In the genomic region with DNA sequence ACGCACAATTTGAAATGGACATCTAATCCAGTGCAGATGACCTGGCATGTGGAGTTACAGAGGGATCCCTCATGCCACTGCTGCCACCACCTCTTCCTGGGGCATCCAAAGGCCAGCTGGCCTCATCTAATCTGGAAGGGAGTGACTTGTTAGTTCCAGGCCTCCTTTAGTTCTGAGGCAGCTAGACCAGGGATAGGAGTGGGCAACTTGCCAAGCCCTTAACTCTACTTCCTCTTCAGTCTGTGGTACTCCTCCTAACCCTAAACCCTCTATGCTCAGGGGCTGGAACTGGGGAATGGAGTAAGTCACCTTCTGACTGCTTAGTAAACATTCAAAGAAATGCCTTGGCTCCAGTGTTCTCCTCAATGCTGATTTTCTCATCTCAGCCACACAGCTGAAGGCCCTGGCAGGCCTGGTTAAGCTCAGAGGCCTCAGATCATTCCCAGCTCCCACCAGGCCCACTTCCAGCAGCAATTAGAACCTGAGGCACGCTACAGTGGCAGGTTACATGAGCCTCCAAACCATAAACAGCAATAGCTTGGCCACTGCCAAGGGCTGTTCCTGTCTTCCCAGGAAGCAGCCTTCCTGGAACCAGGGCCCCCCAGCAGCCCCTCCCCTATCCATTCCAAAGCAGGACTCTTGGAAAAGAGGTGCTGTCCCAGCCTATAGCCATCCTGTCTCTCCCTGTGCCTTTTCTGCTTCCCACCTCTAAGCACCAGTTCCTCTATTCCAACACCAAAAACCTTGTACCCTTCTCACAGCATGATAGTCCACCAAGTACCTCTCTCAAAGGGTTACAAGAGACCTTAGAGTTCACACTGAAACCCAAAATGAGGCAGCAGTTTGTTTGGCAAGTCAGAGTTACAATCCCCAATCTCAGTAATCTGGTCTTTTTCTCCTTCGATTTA, we compare ENCODE assay signal across 8 cellular contexts. TPM values are rescaled to one million over a fixed set of nuclear protein-coding genes. Genes with fewer than 3 reads are reported as not detected.
DNase-seq lines count a peak whose midpoint lies in the region; ATAC-seq, FAIRE-seq and TF ChIP-seq lines count a peak whose summit lies in the region.

No MANE protein-coding gene starts in this region.

- no peaks in the 10 kb centered on the region for H3K9me3 Mint-ChIP-seq in mesothelial cell of epicardium

- FAIRE-seq in RCC 7860 (lab: Jason Lieb, UNC) = no peak

- peak overlapping the region; percentile 83; the same call in 1 of the 2 replicates for H3K27ac ChIP-seq in DND-41 (ENCODE audit: low read length)

- peaks cover 44% of the 10 kb centered on the region for H3K4me1 ChIP-seq in DND-41 (ENCODE audit: insufficient read depth, low read length)

- peak overlapping the region; percentile 85 for H3K27ac Mint-ChIP-seq in mesothelial cell of epicardium

- H3K4me3 Mint-ChIP-seq in mesothelial cell of epicardium = peak overlapping the region; percentile 42

- peaks cover 8% of the 10 kb centered on the region; the same call in 1 of the 2 replicates for H4K20me1 ChIP-seq in DND-41 (ENCODE audit: insufficient read depth, low read length)

- peaks cover 31% of the 10 kb centered on the region for H3K79me2 ChIP-seq in DND-41 (ENCODE audit: insufficient read depth, low read length)

- H3K27me3 ChIP-seq in DND-41 (ENCODE audit: insufficient read depth, low read length, poor library complexity) = no peaks in the 10 kb centered on the region

- no peaks in the 10 kb centered on the region for H3K9me3 ChIP-seq in DND-41 (ENCODE audit: insufficient read depth, low read length, severe bottlenecking)

- TF ChIP-seq CTCF in DND-41 (IDR thresholded peaks at IDR 0.05; ENCODE audit: borderline replicate concordance, extremely low read depth, low read length, poor library complexity, severe bottlenecking) = no peak
- no peak for TF ChIP-seq CTCF in choroid plexus epithelial cell (conservative IDR thresholded peaks at IDR 0.05; ENCODE audit: low read depth, low read length)
- no peak for TF ChIP-seq CTCF in mesothelial cell of epicardium (IDR thresholded peaks at IDR 0.05; ENCODE audit: unreplicated experiment)

- H3K27me3 Mint-ChIP-seq in mesothelial cell of epicardium (ENCODE audit: low read depth) = no peaks in the 10 kb centered on the region

- peaks cover 15% of the 10 kb centered on the region for H3K36me3 Mint-ChIP-seq in mesothelial cell of epicardium

- H3K4me3 ChIP-seq in DND-41 (ENCODE audit: low read depth in 1 of 2, low read length in 2 of 2) (no peak overlapping the region), choroid plexus epithelial cell (ENCODE audit: low read depth, low read length) (no peak overlapping the region)

- H2AFZ ChIP-seq in DND-41 (ENCODE audit: low read depth, low read length) = no peak overlapping the region

- no peak for ATAC-seq in DND-41 (ENCODE audit: insufficient read depth, low read depth)
- ATAC-seq in GM18861 (IDR thresholded peaks at IDR 0.05; ENCODE audit: unreplicated experiment) = no peak

- peaks cover 65% of the 10 kb centered on the region for H3K36me3 ChIP-seq in DND-41 (ENCODE audit: insufficient read depth, low read length)

- H3K4me1 Mint-ChIP-seq in mesothelial cell of epicardium = peaks cover 22% of the 10 kb centered on the region

- H3K4me2 ChIP-seq in DND-41 (ENCODE audit: insufficient read depth, low read length) = no peak overlapping the region

- H3K9ac ChIP-seq in DND-41 (ENCODE audit: low read depth, low read length) = peak overlapping the region; percentile 74

- peak; percentile 45 for DNase-seq in DND-41
- peak; percentile 49 for DNase-seq in NCI-H69 (lab: John Stamatoyannopoulos, UW)
- DNase-seq in choroid plexus epithelial cell (ENCODE audit: low read depth) = peak; percentile 66
- no peak for DNase-seq in mesothelial cell of epicardium (ENCODE audit: low spot score in 2 of 2, unreplicated experiment in 2 of 2)
- no peak for DNase-seq in NCI-H526 (lab: John Stamatoyannopoulos, UW)
- DNase-seq in RCC 7860 (ENCODE audit: low spot score) = no peak
- DNase-seq in cortex of kidney (lab: John Stamatoyannopoulos, UW) = no peak

RNA-seq across cellular contexts. Expression of a gene that starts 2.0 kb away (rescaled TPM):
- total RNA-seq in mesothelial cell of epicardium = 5.2 to 7.6 TPM (median 5.9 TPM) in 3 replicates

RNA-seq across cellular contexts. Expression of a gene that starts 7.8 kb away (rescaled TPM):
- 34.9 to 37.5 TPM (median 37.0 TPM) in 3 replicates for total RNA-seq in mesothelial cell of epicardium

RNA-seq across cellular contexts. Expression of a gene that starts 14.9 kb away (rescaled TPM):
- 59.9 to 68.5 TPM (median 63.6 TPM) in 3 replicates for total RNA-seq in mesothelial cell of epicardium

RNA-seq across cellular contexts. Expression of a gene that starts 15.1 kb away (rescaled TPM):
- total RNA-seq in mesothelial cell of epicardium = 56.5 to 62.2 TPM (median 61.5 TPM) in 3 replicates

Comparison
In these comparisons a context has a peak if more than half of its experiments do, and no peak if none do; other contexts are left out.
1. DNase-seq: peak in DND-41 (single experiment), NCI-H69 (single experiment) and choroid plexus epithelial cell (single experiment); none in mesothelial cell of epicardium (0 of 2), NCI-H526 (0 of 2), RCC 7860 (single experiment) and cortex of kidney (single experiment).